Comparison of ENCODE assay signal across 7 cellular contexts in genomic region chr6:75230484-75231325, GRCh38. TPM values are rescaled to one million over a fixed set of nuclear protein-coding genes. Genes with fewer than 3 reads are reported as not detected.
DNase-seq lines count a peak whose midpoint lies in the region; ATAC-seq and TF ChIP-seq lines count a peak whose summit lies in the region.

No MANE protein-coding gene starts in this region.

- DNase-seq in GM10248 (ENCODE audit: extremely low spot score) (no peak), NCI-H146 (lab: John Stamatoyannopoulos, UW) (peak; percentile 57), cerebellar cortex (ENCODE audit: low spot score) (peak; percentile 50), lung microvascular endothelial cell (ENCODE audit: low read depth in 2 of 2) (peak; percentile 60 to 69), NCI-H2196 treated with DMSO at 0.1 percent for 48 hours (lab: John Stamatoyannopoulos, UW; ENCODE audit: unreplicated experiment) (no peak), activated T-cell treated with anti-CD3 and anti-CD28 coated beads for 4 hours (no peak)

- CTCF ChIA-PET in GM10248 (lab: Yijun Ruan, JAX) = interaction anchor here (1.2 to 1.7 kb wide), 2 partner anchors 19 to 21 kb away, joined by 4 to 7 read pairs; no protein-coding TSS in a partner anchor

- no peak for ATAC-seq in GM19463 (IDR thresholded peaks at IDR 0.05; ENCODE audit: unreplicated experiment)

- POLR2A ChIA-PET in GM10248 (lab: Yijun Ruan, JAX) = no interaction called here

- peak; percentile 41 for TF ChIP-seq CTCF in GM10248 (IDR thresholded peaks at IDR 0.05; ENCODE audit: control extremely low read depth, extremely low read depth, low read depth, missing control alignments)

RNA-seq across cellular contexts. Expression of gene COX7A2, which starts 12.9 kb away (rescaled TPM):
- total RNA-seq in lung microvascular endothelial cell = 194 and 200 TPM in 2 replicates

RNA-seq across cellular contexts. Expression of gene COL12A1, which starts 24.9 kb away (rescaled TPM):
- total RNA-seq in lung microvascular endothelial cell = 0.60 and 1.1 TPM in 2 replicates

RNA-seq across cellular contexts. Expression of gene TMEM30A, which starts 53.9 kb away (rescaled TPM):
- total RNA-seq in lung microvascular endothelial cell = 121 and 126 TPM in 2 replicates

Comparison
In these comparisons a context has a peak if more than half of its experiments do, and no peak if none do; other contexts are left out.
1. DNase-seq: peak in NCI-H146 (single experiment), cerebellar cortex (single experiment) and lung microvascular endothelial cell (2 of 2); none in GM10248 (single experiment), NCI-H2196 treated with DMSO at 0.1 percent for 48 hours (single experiment) and activated T-cell treated with anti-CD3 and anti-CD28 coated beads for 4 hours (single experiment).